In genomic region chr9:133120343-133121199, GRCh38 we compare ENCODE assay signal across 8 cellular contexts. TPM values are rescaled to one million over a fixed set of nuclear protein-coding genes. Genes with fewer than 3 reads are reported as not detected.
DNase-seq lines count a peak whose midpoint lies in the region; ATAC-seq and TF ChIP-seq lines count a peak whose summit lies in the region.

No MANE protein-coding gene starts in this region.

- H2AFZ ChIP-seq in GM23338 = no peak overlapping the region

- H3K36me3 ChIP-seq in CD8-positive, alpha-beta memory T cell (ENCODE audit: insufficient read depth, low read length) = no peaks in the 10 kb centered on the region
- H3K36me3 ChIP-seq in GM23338 (ENCODE audit: insufficient read depth) = no peaks in the 10 kb centered on the region
- no peaks in the 10 kb centered on the region for H3K36me3 ChIP-seq in esophagus (ENCODE audit: control insufficient read depth in 2 of 2, insufficient read depth in 2 of 2, low read length in 1 of 2)

- DNase-seq in CD8-positive, alpha-beta memory T cell = no peak
- DNase-seq in GM23338 (ENCODE audit: low spot score) (peak; percentile 35), RWPE1 (ENCODE audit: low spot score) (peak; percentile 72), omental fat pad (ENCODE audit: low spot score) (no peak), T1000 (lab: John Stamatoyannopoulos, UW) (no peak), DMS153 (lab: John Stamatoyannopoulos, UW) (no peak)

- H3K27me3 Mint-ChIP-seq in CD8-positive, alpha-beta memory T cell = no peaks in the 10 kb centered on the region
- H3K27me3 Mint-ChIP-seq in GM23338 (ENCODE audit: insufficient read depth, low read depth, poor library complexity) = peaks cover 43% of the 10 kb centered on the region

- WGBS in esophagus, 2 donors = 1 to 2% methylated on average over 62 to 71 of the region's 71 CpGs

- no peaks in the 10 kb centered on the region for H3K9me3 Mint-ChIP-seq in CD8-positive, alpha-beta memory T cell
- H3K9me3 Mint-ChIP-seq in GM23338 = no peaks in the 10 kb centered on the region; the same call in 2 of the 3 replicates

- ATAC-seq in GM23338 (peak; percentile 49), omental fat pad (ENCODE audit: low FRiP score) (peak; percentile 3), GM18907 (IDR thresholded peaks at IDR 0.05; ENCODE audit: unreplicated experiment) (no peak)

- H3K9me2 ChIP-seq in GM23338 (ENCODE audit: insufficient read depth) = no peaks in the 10 kb centered on the region

- peaks cover 57 to 95% (median 61%) of the 10 kb centered on the region in 3 donors for H3K4me1 Mint-ChIP-seq in CD8-positive, alpha-beta memory T cell
- H3K4me1 Mint-ChIP-seq in GM23338 = peaks cover 18% of the 10 kb centered on the region

- H3K27ac ChIP-seq in CD8-positive, alpha-beta memory T cell (ENCODE audit: low read depth, low read length) = peak overlapping the region; percentile 74
- no peak overlapping the region for H3K27ac ChIP-seq in GM23338 (ENCODE audit: low read depth)
- peak overlapping the region; percentile 93 for H3K27ac ChIP-seq in RWPE1
- H3K27ac ChIP-seq in esophagus (ENCODE audit: low read depth in 2 of 2, low read length in 1 of 2) = peak overlapping the region; percentile 94

- no peaks in the 10 kb centered on the region for H3K27me3 ChIP-seq in CD8-positive, alpha-beta memory T cell (ENCODE audit: insufficient read depth, low read length, poor library complexity, severe bottlenecking)
- H3K27me3 ChIP-seq in GM23338 (ENCODE audit: insufficient read depth) (peaks cover 41% of the 10 kb centered on the region; the same call in 1 of the 2 replicates), esophagus (ENCODE audit: control insufficient read depth in 1 of 2, insufficient read depth in 2 of 2, low read length in 2 of 2) (no peaks in the 10 kb centered on the region)

- TF ChIP-seq CTCF in GM23338 (conservative IDR thresholded peaks at IDR 0.05; ENCODE audit: low read depth in 2 of 2) (no peak), RWPE1 (conservative IDR thresholded peaks at IDR 0.05; ENCODE audit: low read depth) (no peak), omental fat pad (IDR thresholded peaks at IDR 0.05) (no peak)

- peaks cover 62% of the 10 kb centered on the region for H3K4me1 ChIP-seq in CD8-positive, alpha-beta memory T cell (ENCODE audit: insufficient read depth, low read length)
- H3K4me1 ChIP-seq in GM23338 (ENCODE audit: insufficient read depth) (no peaks in the 10 kb centered on the region; the same call in 1 of the 2 replicates), esophagus (ENCODE audit: control insufficient read depth in 2 of 2, insufficient read depth in 2 of 2, low read length in 1 of 2) (peaks cover 19 to 48% of the 10 kb centered on the region in 2 donors)

- H3K4me2 ChIP-seq in GM23338 = peak overlapping the region; percentile 86

- peak overlapping the region; percentile 54 to 88 (median 78) for H3K4me3 Mint-ChIP-seq in CD8-positive, alpha-beta memory T cell
- peak overlapping the region; percentile 74 for H3K4me3 Mint-ChIP-seq in GM23338

- H3K4me3 ChIP-seq in CD8-positive, alpha-beta memory T cell (ENCODE audit: low read length) = peak overlapping the region; percentile 53
- H3K4me3 ChIP-seq in GM23338 = peak overlapping the region; percentile 79
- H3K4me3 ChIP-seq in esophagus (ENCODE audit: low read depth in 1 of 2, low read length in 2 of 2) = peak overlapping the region; percentile 58 to 76

- H4K20me1 ChIP-seq in GM23338 (replicated peaks; ENCODE audit: insufficient read depth) = peaks cover 4% of the 10 kb centered on the region; the same call in 1 of the 2 replicates

- POLR2A ChIA-PET in CD8-positive, alpha-beta memory T cell (lab: Charles Lee) = interaction anchor here (0.6 to 1.6 kb wide), 3 partner anchors 10 to 24 kb away, joined by 3 to 11 read pairs (median 4); no protein-coding TSS in a partner anchor
- POLR2A ChIA-PET in RWPE1 (lab: Yijun Ruan, JAX; ENCODE audit: low non-redundant PET) = interaction anchor here (0.8 to 1.1 kb wide), 2 partner anchors 9 to 55 kb away, joined by 3 to 4 read pairs; no protein-coding TSS in a partner anchor

- CTCF ChIA-PET in CD8-positive, alpha-beta memory T cell (lab: Charles Lee) = interaction anchor here (25.9 kb wide), 1 partner anchor 27 kb away, joined by 521 read pairs; no protein-coding TSS in a partner anchor
- CTCF ChIA-PET in RWPE1 (lab: Yijun Ruan, JAX) = interaction anchor here (0.5 to 2.5 kb wide), 4 partner anchors 24 to 199 kb away, joined by 3 to 21 read pairs (median 4); no protein-coding TSS in a partner anchor

- H3K36me3 Mint-ChIP-seq in CD8-positive, alpha-beta memory T cell = peaks cover 0 to 23% (median 0%) of the 10 kb centered on the region in 3 donors
- H3K36me3 Mint-ChIP-seq in GM23338 (ENCODE audit: low read depth) = no peaks in the 10 kb centered on the region

- H3K79me2 ChIP-seq in GM23338 (replicated peaks; ENCODE audit: insufficient read depth) = no peaks in the 10 kb centered on the region

- H3K9me3 ChIP-seq in CD8-positive, alpha-beta memory T cell (ENCODE audit: low read length) = no peaks in the 10 kb centered on the region
- H3K9me3 ChIP-seq in esophagus (ENCODE audit: control insufficient read depth in 2 of 2, insufficient read depth in 1 of 2, low read depth in 1 of 2, low read length in 1 of 2) = no peaks in the 10 kb centered on the region

- H3K27ac Mint-ChIP-seq in CD8-positive, alpha-beta memory T cell = peak overlapping the region; percentile 33 to 87 (median 67)
- H3K27ac Mint-ChIP-seq in GM23338 = no peak overlapping the region

- 0 out of 2 replicates have a peak, but pooled peaks cover 2% of the 10 kb centered on the region for H3F3A ChIP-seq in GM23338 (replicated peaks; ENCODE audit: low read depth)

TF ChIP-seq in GM23338, 12 proteins besides CTCF, POLR2A, EP300 and RAD21 (continues in another document):
- TF ChIP-seq EZH2 (IDR thresholded peaks at IDR 0.05; ENCODE audit: low read depth, unreplicated experiment) (no peak), REST (IDR thresholded peaks at IDR 0.05; ENCODE audit: unreplicated experiment) (no peak), JUNB (IDR thresholded peaks at IDR 0.05; ENCODE audit: unreplicated experiment) (no peak), ETS1 (IDR thresholded peaks at IDR 0.05) (no peak), POLR2AphosphoS5 (IDR thresholded peaks at IDR 0.05; ENCODE audit: low read depth) (no peak), ZNF114 (CRISPR knock-in tag; IDR thresholded peaks at IDR 0.05) (no peak), STAT1 (IDR thresholded peaks at IDR 0.05; ENCODE audit: unreplicated experiment) (no peak), NANOG (IDR thresholded peaks at IDR 0.05; ENCODE audit: borderline replicate concordance) (no peak), CREB1 (CRISPR knock-in tag; IDR thresholded peaks at IDR 0.05; ENCODE audit: low read depth) (no peak), ZNF331 (CRISPR knock-in tag; IDR thresholded peaks at IDR 0.05; ENCODE audit: low read depth) (no peak)

RNA-seq across cellular contexts. Expression of gene RALGDS, which starts 0.5 kb away (rescaled TPM):
- 10 to 100 TPM; 59.1 to 67.8 TPM for total RNA-seq in CD8-positive, alpha-beta memory T cell
- 78.0 TPM for polyA plus RNA-seq in CD8-positive, alpha-beta memory T cell
- total RNA-seq in GM23338 (2014; rRNA removed; shearing (Covaris generic)) = 15.5 and 20.3 TPM in 2 replicates
- polyA plus RNA-seq in GM23338 (2016; fragmentation: Nextera tagmentation; extraction: Ambion mirVana) (6.1 and 8.6 TPM in 2 replicates), esophagus (10 to 100 TPM; 47.8 to 67.9 TPM)
- total RNA-seq in omental fat pad = 100 to 1,000 TPM in 1 of 4 donors, 10 to 100 TPM in 3; 33.9 to 177 (median 68.9) TPM

RNA-seq across cellular contexts. Expression of gene GBGT1, which starts 43.1 kb away (rescaled TPM):
- 1 to 10 TPM; 1.8 to 2.6 TPM for total RNA-seq in CD8-positive, alpha-beta memory T cell
- polyA plus RNA-seq in CD8-positive, alpha-beta memory T cell = not detected
- total RNA-seq in GM23338 (2014; rRNA removed; shearing (Covaris generic)) = 15.7 and 22.4 TPM in 2 replicates
- polyA plus RNA-seq in GM23338 (2016; fragmentation: Nextera tagmentation; extraction: Ambion mirVana) (3.7 and 4.9 TPM in 2 replicates), esophagus (1 to 10 TPM; 2.1 to 3.7 TPM)
- 10 to 100 TPM; 23.4 to 29.1 (median 26.9) TPM for total RNA-seq in omental fat pad

RNA-seq across cellular contexts. Expression of gene CEL, which starts 58.8 kb away (rescaled TPM):
- total RNA-seq in CD8-positive, alpha-beta memory T cell = 1 to 10 TPM; 1.1 to 1.2 TPM
- not detected for polyA plus RNA-seq in CD8-positive, alpha-beta memory T cell
- total RNA-seq in GM23338 (2014; rRNA removed; shearing (Covaris generic)) = 1.0 and 2.3 TPM in 2 replicates
- polyA plus RNA-seq in GM23338 (2016; fragmentation: Nextera tagmentation; extraction: Ambion mirVana) (0.26 and 0.27 TPM in 2 replicates), esophagus (1 to 10 TPM; 2.1 to 3.3 TPM)
- under 1 TPM; 0.28 to 0.56 (median 0.34) TPM for total RNA-seq in omental fat pad

Comparison
In these comparisons a context has a peak if more than half of its experiments do, and no peak if none do; other contexts are left out.
1. DNase-seq: peak in GM23338 (single experiment) and RWPE1 (single experiment); none in CD8-positive, alpha-beta memory T cell (0 of 5), omental fat pad (single experiment), T1000 (single experiment) and DMS153 (single experiment).
2. Peak in every context shown above with its lines, with median percentiles within 50 percentile points of each other: H3K4me3 ChIP-seq.